ENCODE assay signal across 17 cellular contexts in the genomic region with DNA sequence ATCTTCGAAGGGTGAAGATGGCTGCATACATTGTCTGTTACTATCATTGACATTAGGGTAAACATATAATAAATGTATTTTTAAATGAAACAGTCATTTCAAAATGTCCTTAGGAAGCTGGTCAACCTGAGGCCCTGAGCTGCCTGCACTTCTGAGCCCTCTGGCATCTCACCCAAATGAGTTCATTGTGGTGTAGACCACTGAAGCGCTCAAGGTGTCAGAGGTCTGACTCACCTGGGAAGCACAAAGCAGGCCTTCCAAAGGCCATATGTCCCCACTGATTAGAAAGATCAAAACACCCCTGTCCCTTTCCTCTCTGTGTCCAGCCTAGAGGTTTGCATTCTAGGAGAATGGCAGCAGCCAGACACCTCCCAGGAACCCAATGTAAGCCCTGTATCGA. TPM values are rescaled to one million over a fixed set of nuclear protein-coding genes. Genes with fewer than 3 reads are reported as not detected.
DNase-seq lines count a peak whose midpoint lies in the region; ATAC-seq, FAIRE-seq and TF ChIP-seq lines count a peak whose summit lies in the region.
"Had no signal": no experiment of that assay in that cellular context is flagged by ENCODE, and none has a peak within 500 bp of the region (broad histone marks: within the 10 kb centered on the region; RNA-seq: fewer than 3 reads in every experiment).

No MANE protein-coding gene starts in this region.

- H3K36me3 ChIP-seq in GM12878 (ENCODE audit: control insufficient read depth in 2 of 2, insufficient read depth in 2 of 2, low read length in 1 of 2) (no peaks in the 10 kb centered on the region), esophagus muscularis mucosa (peaks cover 0 to 30% (median 3%) of the 10 kb centered on the region in 4 donors), transverse colon (no peaks in the 10 kb centered on the region), ovary (no peaks in the 10 kb centered on the region)
- H3K36me3 ChIP-seq: BE2C had no signal

- TF ChIP-seq POLR2A in GM12878 (IDR thresholded peaks at IDR 0.05; ENCODE audit: low read depth, low read length) (no peak), esophagus muscularis mucosa (IDR thresholded peaks at IDR 0.05; ENCODE audit: low read depth) (no peak), transverse colon (IDR thresholded peaks at IDR 0.05) (no peak), ovary (IDR thresholded peaks at IDR 0.05) (no peak)

- peaks cover 3% of the 10 kb centered on the region for H3K27me3 Mint-ChIP-seq in nephron (ENCODE audit: low read depth)

- no peak for TF ChIP-seq EP300 in GM12878 (IDR thresholded peaks at IDR 0.05; ENCODE audit: borderline replicate concordance in 1 of 2, control insufficient read depth in 1 of 2, low read depth in 2 of 2, low read length in 2 of 2)
- no peak for TF ChIP-seq EP300 in esophagus muscularis mucosa (IDR thresholded peaks at IDR 0.05)
- TF ChIP-seq EP300 in transverse colon (IDR thresholded peaks at IDR 0.05; ENCODE audit: low read depth), result no peak
- TF ChIP-seq EP300 in ovary (IDR thresholded peaks at IDR 0.05), result no peak

- DNase-seq in GM12878 (ENCODE audit: low read depth, low spot score) (no peak), esophagus muscularis mucosa (ENCODE audit: extremely low spot score) (no peak), transverse colon (no peak), ovary (no peak), NCI-H774 (lab: John Stamatoyannopoulos, UW) (no peak), RPMI8226 (no peak)
- DNase-seq: BE2C; CD4-positive, alpha-beta T cell; EL; H7; KG1; NCI-H1417 treated with DMSO at 0.1 percent for 48 hours; NCI-H1930; NCI-H2171 treated with DMSO at 0.1 percent for 48 hours; NCI-H82; PC-3 had no signal

- peaks cover 27% of the 10 kb centered on the region for H3K36me3 Mint-ChIP-seq in nephron (ENCODE audit: low read depth)

- in situ Hi-C loops in GM12878 (cut with MboI) (no loop called here), transverse colon (cut with MboI; ENCODE audit: low pct_ligation_motif_present in 1 of 4, low pct_unique_long_range_greater_than_20kb in 1 of 4, low sequenced_read_pairs in 3 of 4) (no loop called here)

- H2AFZ ChIP-seq in GM12878 (ENCODE audit: control insufficient read depth, low read depth, low read length), result no peak overlapping the region

- SMC1A ChIA-PET in GM12878 (lab: Charles Lee; ENCODE audit: uncharacterized antibody, unreplicated experiment), result interaction anchor here (1.0 to 6.9 kb wide), 3 partner anchors 35 to 143 kb away, joined by 3 to 43 read pairs (median 3); no protein-coding TSS in a partner anchor

- ATAC-seq in GM12878, result peak; percentile 14; the same call in 1 of the 3 replicates
- ATAC-seq: PC-3 had no signal

- TF ChIP-seq RAD21 in GM12878 (IDR thresholded peaks at IDR 0.05; ENCODE audit: insufficient read depth, low read depth, low read length), result no peak

- no peaks in the 10 kb centered on the region for H3K9me3 Mint-ChIP-seq in nephron
- H3K9me3 Mint-ChIP-seq: CD4-positive, alpha-beta T cell had no signal

- H3K27ac ChIP-seq in GM12878 (ENCODE audit: control insufficient read depth, insufficient read depth) (no peak overlapping the region), esophagus muscularis mucosa (replicated peaks in 1 of 4) (peak overlapping the region; percentile 62 to 93 (median 88)), transverse colon (peak overlapping the region; percentile 35 to 84 (median 81)), ovary (no peak overlapping the region)

- POLR2A ChIA-PET in GM12878 (lab: Charles Lee), result no interaction called here

- TF ChIP-seq CTCF in GM12878 (IDR thresholded peaks at IDR 0.05 in 2 of 3, conservative IDR thresholded peaks at IDR 0.05 in 1 of 3; ENCODE audit: control insufficient read depth in 2 of 3, extremely low read depth in 1 of 3, insufficient read depth in 1 of 3, low read depth in 3 of 3, low read length in 3 of 3) (no peak), esophagus muscularis mucosa (IDR thresholded peaks at IDR 0.05) (no peak), nephron (IDR thresholded peaks at IDR 0.05; ENCODE audit: unreplicated experiment in 3 of 3) (no peak), transverse colon (IDR thresholded peaks at IDR 0.05) (no peak), ovary (IDR thresholded peaks at IDR 0.05) (no peak)

- H3K9me3 ChIP-seq in GM12878 (replicated peaks; ENCODE audit: control insufficient read depth, insufficient read depth, low read length) (no peaks in the 10 kb centered on the region), esophagus muscularis mucosa (no peaks in the 10 kb centered on the region), transverse colon (no peaks in the 10 kb centered on the region), ovary (no peaks in the 10 kb centered on the region)
- H3K9me3 ChIP-seq: BE2C had no signal

- intact Hi-C loops in GM12878 (cut with micrococcal nuclease; ENCODE audit: unreplicated experiment), result no loop called here
- intact Hi-C loops in esophagus muscularis mucosa (cut with DNase I), result no loop called here
- intact Hi-C loops in transverse colon (cut with DNase I; ENCODE audit: low total_unique reads), result no loop called here
- intact Hi-C loops in ovary (cut with DNase I), result no loop called here

- peak overlapping the region; percentile 62 to 79 (median 78) for H3K27ac Mint-ChIP-seq in nephron
- H3K27ac Mint-ChIP-seq: CD4-positive, alpha-beta T cell had no signal

- 80% methylated on average over 3 of the region's 3 CpGs for WGBS in GM12878 (ENCODE audit: insufficient coverage, insufficient replicate concordance, low lambda C conversion rate, missing lambda C conversion rate)
- WGBS in esophagus muscularis mucosa, result 90% methylated on average over 3 of the region's 3 CpGs
- 94 to 100% methylated on average over 2 to 3 of the region's 3 CpGs for WGBS in transverse colon (ENCODE audit: low coverage in 1 of 2), 2 donors
- 83 to 93% (median 83%) methylated on average over 3 of the region's 3 CpGs for WGBS in ovary, 3 donors

- H3K79me2 ChIP-seq in GM12878 (ENCODE audit: control insufficient read depth, insufficient read depth, low read length), result no peaks in the 10 kb centered on the region

- RAD21 ChIA-PET in GM12878 (lab: Charles Lee; ENCODE audit: unreplicated experiment), result interaction anchor here (1.1 to 2.3 kb wide), 2 partner anchors 35 to 77 kb away, joined by 3 to 9 read pairs; no protein-coding TSS in a partner anchor

- no peak overlapping the region for H3K9ac ChIP-seq in GM12878 (ENCODE audit: control insufficient read depth, insufficient read depth, low read length)

- H3K27me3 ChIP-seq in GM12878 (replicated peaks in 1 of 2; ENCODE audit: control insufficient read depth in 2 of 2, insufficient read depth in 2 of 2, low read length in 1 of 2), result no peaks in the 10 kb centered on the region
- H3K27me3 ChIP-seq in esophagus muscularis mucosa, result no peaks in the 10 kb centered on the region
- H3K27me3 ChIP-seq in transverse colon, result no peaks in the 10 kb centered on the region
- no peaks in the 10 kb centered on the region for H3K27me3 ChIP-seq in ovary

- H3K4me1 ChIP-seq in GM12878 (ENCODE audit: control insufficient read depth, insufficient read depth, low read length) (no peaks in the 10 kb centered on the region), esophagus muscularis mucosa (peaks cover 31 to 86% (median 73%) of the 10 kb centered on the region in 4 donors), transverse colon (peaks cover 4 to 17% (median 8%) of the 10 kb centered on the region in 4 donors), ovary (ENCODE audit: insufficient read depth) (peaks cover 11% of the 10 kb centered on the region)
- H3K4me1 ChIP-seq: BE2C had no signal

- H3K4me3 ChIP-seq in GM12878 (no peak overlapping the region), esophagus muscularis mucosa (no peak overlapping the region), transverse colon (no peak overlapping the region), ovary (no peak overlapping the region)

- CTCF ChIA-PET in GM12878 (lab: Yijun Ruan, JAX), result interaction anchor here (1.2 to 1.3 kb wide), 2 partner anchors 8 to 16 kb away, joined by 3 read pairs; no protein-coding TSS in a partner anchor

- no peak overlapping the region for H3K4me3 Mint-ChIP-seq in nephron
- H3K4me3 Mint-ChIP-seq: CD4-positive, alpha-beta T cell had no signal

- no peak overlapping the region for H3K4me2 ChIP-seq in GM12878 (ENCODE audit: control insufficient read depth, insufficient read depth)

- no TSS peak for BruUV-seq in GM12878 (replicated peaks; lab: Mats Ljungman, UMichigan)

- H3K4me1 Mint-ChIP-seq in nephron, result peaks cover 66% of the 10 kb centered on the region

- H4K20me1 ChIP-seq in GM12878 (ENCODE audit: control insufficient read depth, insufficient read depth), result no peaks in the 10 kb centered on the region

- no peak for FAIRE-seq in GM12878 (lab: Jason Lieb, UNC)

RNA-seq across cellular contexts. Expression of gene COL4A2, which starts 59.6 kb away (rescaled TPM):
- 1.3 TPM in 2 replicates for total RNA-seq in GM12878 (2013; cell fraction: nucleolus; rRNA removed)
- total RNA-seq in GM12878 (2014; rRNA removed) (0.11 and 0.96 TPM in 2 replicates), GM12878 (2014; rRNA removed; fragmentation: Illumina TruSeq; extraction: Trizol) (0.14 and 0.18 TPM in 2 replicates), GM12878 (2021) (0.80 and 1.6 TPM in 2 replicates), esophagus muscularis mucosa (100 to 1,000 TPM; 419 to 931 (median 555) TPM), transverse colon (100 to 1,000 TPM in 2 of 4 donors, 10 to 100 TPM in 2; 75.1 to 322 (median 115) TPM), ovary (100 to 1,000 TPM in 5 of 7 donors, 10 to 100 TPM in 2; 59.5 to 171 (median 120) TPM)
- polyA plus RNA-seq in GM12878 (2011; ENCODE audit: low read depth), result not detected
- polyA plus RNA-seq in GM12878 (2011; rRNA removed) (0.16 and 0.20 TPM in 2 replicates), GM12878 (2014; fragmentation: Illumina TruSeq; extraction: Trizol) (0.41 TPM in 1 of 2 replicates, not detected in the other), GM12878 (2014; fragmentation: Nextera tagmentation; extraction: Ambion mirVana) (not detected), GM12878 (2014; rRNA removed) (0.27 TPM in 1 of 2 replicates, not detected in the other), GM12878 (2016; fragmentation: Nextera tagmentation; extraction: Ambion mirVana) (1 to 10 TPM in 1 of 2 experiments, under 1 TPM in 1; 0.62 to 1.1 TPM), ovary (100 to 1,000 TPM; 136 to 164 TPM)
- 0.18 and 0.40 TPM in 2 replicates for polyA plus RNA-seq in GM12878 (2011; cell fraction: cytosol; rRNA removed)
- 1.1 and 1.4 TPM in 2 replicates for polyA plus RNA-seq in GM12878 (2011; cell fraction: nucleus; rRNA removed)
- polyA plus RNA-seq in GM12878 (2012), result 0.28 and 0.39 TPM in 2 replicates
- 0.31 and 0.37 TPM in 2 replicates for polyA minus RNA-seq in GM12878 (2011; rRNA and poly(A)+ RNA removed)
- not detected in 2 replicates for polyA minus RNA-seq in GM12878 (2011; cell fraction: cytosol; rRNA and poly(A)+ RNA removed)
- polyA minus RNA-seq in GM12878 (2011; cell fraction: nucleus; rRNA and poly(A)+ RNA removed), result 0.36 and 1.1 TPM in 2 replicates
- total RNA-seq: CD4-positive, alpha-beta T cell had no signal

RNA-seq across cellular contexts. Expression of gene COL4A1, which starts 59.8 kb away (rescaled TPM):
- not detected in 2 replicates for total RNA-seq in GM12878 (2013; cell fraction: nucleolus; rRNA removed)
- not detected in 2 replicates for total RNA-seq in GM12878 (2014; rRNA removed)
- not detected in 2 replicates for total RNA-seq in GM12878 (2014; rRNA removed; fragmentation: Illumina TruSeq; extraction: Trizol)
- total RNA-seq in GM12878 (2021), result 0.31 and 0.48 TPM in 2 replicates
- not detected for polyA plus RNA-seq in GM12878 (2011; ENCODE audit: low read depth)
- polyA plus RNA-seq in GM12878 (2011; rRNA removed), result 0.11 TPM in 1 of 2 replicates, not detected in the other
- polyA plus RNA-seq in GM12878 (2011; cell fraction: cytosol; rRNA removed), result 0.07 and 0.13 TPM in 2 replicates
- polyA plus RNA-seq in GM12878 (2011; cell fraction: nucleus; rRNA removed), result 0.16 and 0.56 TPM in 2 replicates
- polyA plus RNA-seq in GM12878 (2012), result 0.08 TPM in 1 of 2 replicates, not detected in the other
- not detected in 2 replicates for polyA plus RNA-seq in GM12878 (2014; fragmentation: Illumina TruSeq; extraction: Trizol)
- polyA plus RNA-seq in GM12878 (2014; fragmentation: Nextera tagmentation; extraction: Ambion mirVana), result not detected
- not detected in 2 replicates for polyA plus RNA-seq in GM12878 (2014; rRNA removed)
- under 1 TPM; 0.07 to 0.15 TPM for polyA plus RNA-seq in GM12878 (2016; fragmentation: Nextera tagmentation; extraction: Ambion mirVana)
- polyA minus RNA-seq in GM12878 (2011; rRNA and poly(A)+ RNA removed), result 0.22 TPM in 1 of 2 replicates, not detected in the other
- polyA minus RNA-seq in GM12878 (2011; cell fraction: cytosol; rRNA and poly(A)+ RNA removed), result not detected in 2 replicates
- 0.38 TPM in 1 of 2 replicates, not detected in the other for polyA minus RNA-seq in GM12878 (2011; cell fraction: nucleus; rRNA and poly(A)+ RNA removed)
- total RNA-seq in esophagus muscularis mucosa, result 100 to 1,000 TPM; 328 to 578 (median 405) TPM
- 100 to 1,000 TPM in 2 of 4 donors, 10 to 100 TPM in 2; 46.4 to 180 (median 99.2) TPM for total RNA-seq in transverse colon
- total RNA-seq in ovary, result 100 to 1,000 TPM in 3 of 7 donors, 10 to 100 TPM in 4; 42.3 to 106 (median 73.2) TPM
- polyA plus RNA-seq in ovary, result 100 to 1,000 TPM in 1 of 2 donors, 10 to 100 TPM in 1; 87.5 to 421 TPM

Comparison
In these comparisons a context has a peak if more than half of its experiments do, and no peak if none do; other contexts are left out.
1. H3K27ac ChIP-seq: peak in esophagus muscularis mucosa (4 of 4) and transverse colon (4 of 4); none in GM12878 (single experiment) and ovary (0 of 2).
2. RNA of gene COL4A2, which starts 59.6 kb away (total RNA-seq): 419 to 931 TPM in esophagus muscularis mucosa, 75.1 to 322 TPM in transverse colon and 59.5 to 171 TPM in ovary; 0.11 to 1.6 TPM in GM12878; every median in the first group is over 10 times any median in the second.
3. RNA of gene COL4A1, which starts 59.8 kb away (total RNA-seq): 328 to 578 TPM in esophagus muscularis mucosa, 46.4 to 180 TPM in transverse colon and 42.3 to 106 TPM in ovary; 0.31 to 0.48 TPM in GM12878; every median in the first group is over 10 times any median in the second.